Comparison of ENCODE assay signal across 5 cellular contexts in genomic region chr10:133379801-133380666, GRCh38. TPM values are rescaled to one million over a fixed set of nuclear protein-coding genes. Genes with fewer than 3 reads are reported as not detected.
A peak's percentile ranks its signal among the peaks of the same experiment; 100 is the strongest.
DNase-seq lines count a peak whose midpoint lies in the region; ATAC-seq and TF ChIP-seq lines count a peak whose summit lies in the region.

No MANE protein-coding gene starts in this region.

- no peaks in the 10 kb centered on the region for H3K79me2 ChIP-seq in PC-3 (ENCODE audit: low read length)

- H3F3A ChIP-seq in PC-3 (ENCODE audit: low read length, unreplicated experiment): no peaks in the 10 kb centered on the region

- DNase-seq in PC-3: no peak
- peak in 39 of 42 donors; percentile 26 to 84 (median 64) for DNase-seq in head of caudate nucleus
- DNase-seq in NCI-H1417 treated with DMSO at 0.1 percent for 48 hours (lab: John Stamatoyannopoulos, UW): no peak

- POLR2A ChIA-PET in PC-3 (lab: Charles Lee; ENCODE audit: unreplicated experiment): no interaction called here

- no peaks in the 10 kb centered on the region for H3K9me2 ChIP-seq in PC-3 (replicated peaks; ENCODE audit: low read length)

- peak overlapping the region; percentile 77 for H3K4me2 ChIP-seq in PC-3 (ENCODE audit: low read length)

- no peak overlapping the region for H3K27ac ChIP-seq in PC-3 (ENCODE audit: low read length)
- H3K27ac ChIP-seq in temporal lobe (ENCODE audit: low read depth, low read length): peak overlapping the region; percentile 74

- no peaks in the 10 kb centered on the region for H3K4me1 ChIP-seq in PC-3 (ENCODE audit: insufficient read depth, low read length)

- no peak for TF ChIP-seq CTCF in PC-3 (conservative IDR thresholded peaks at IDR 0.05; ENCODE audit: low read depth, low read length)

- no peak overlapping the region for H3K9ac ChIP-seq in PC-3 (ENCODE audit: low read length)

- H3K27me3 ChIP-seq in PC-3 (ENCODE audit: low read length): no peaks in the 10 kb centered on the region

- intact Hi-C loops in PC-3 (cut with micrococcal nuclease): no loop called here
- intact Hi-C loops in head of caudate nucleus (cut with DNase I): no loop called here

- CTCF ChIA-PET in PC-3 (lab: Charles Lee): no interaction called here

- H4K20me1 ChIP-seq in PC-3 (ENCODE audit: low read length): no peaks in the 10 kb centered on the region

- ATAC-seq in PC-3 (no peak), HG03521 (IDR thresholded peaks at IDR 0.05; ENCODE audit: unreplicated experiment) (no peak)

- no peaks in the 10 kb centered on the region for H3K36me3 ChIP-seq in PC-3 (ENCODE audit: low read depth, low read length)

- H3K4me3 ChIP-seq in PC-3 (ENCODE audit: low read length): peak overlapping the region; percentile 63; the same call in 1 of the 2 replicates

- H3K9me3 ChIP-seq in PC-3 (ENCODE audit: low read length): no peaks in the 10 kb centered on the region

- no peak overlapping the region for H2AFZ ChIP-seq in PC-3 (ENCODE audit: low read length)

- no TSS peak for BruUV-seq in PC-3 (replicated peaks; lab: Mats Ljungman, UMichigan)

RNA-seq across cellular contexts. Expression of gene PAOX, which starts 1.0 kb away (rescaled TPM):
- total RNA-seq in PC-3 (2014; rRNA removed) (3.7 and 4.1 TPM in 2 replicates), temporal lobe (6.4 TPM)

RNA-seq across cellular contexts. Expression of gene ECHS1, which starts 6.9 kb away (rescaled TPM):
- total RNA-seq in PC-3 (2014; rRNA removed) (114 and 120 TPM in 2 replicates), temporal lobe (28.8 TPM)

RNA-seq across cellular contexts. Expression of gene MTG1, which starts 13.9 kb away (rescaled TPM):
- total RNA-seq in PC-3 (2014; rRNA removed): 38.8 and 39.4 TPM in 2 replicates
- 15.7 TPM for total RNA-seq in temporal lobe

RNA-seq across cellular contexts. Expression of gene FUOM, which starts 22.2 kb away (rescaled TPM):
- total RNA-seq in PC-3 (2014; rRNA removed): 33.3 and 40.0 TPM in 2 replicates
- total RNA-seq in temporal lobe: 2.2 TPM

RNA-seq across cellular contexts. Expression of gene PRAP1, which starts 32.9 kb away (rescaled TPM):
- total RNA-seq in PC-3 (2014; rRNA removed) (not detected in 2 replicates), temporal lobe (not detected)

Comparison
In these comparisons a context has a peak if more than half of its experiments do, and no peak if none do; other contexts are left out.
1. DNase-seq: peak in head of caudate nucleus (39 of 42); none in PC-3 (single experiment) and NCI-H1417 treated with DMSO at 0.1 percent for 48 hours (single experiment).